9 cellular contexts compared by ENCODE assay signal in the genomic region with DNA sequence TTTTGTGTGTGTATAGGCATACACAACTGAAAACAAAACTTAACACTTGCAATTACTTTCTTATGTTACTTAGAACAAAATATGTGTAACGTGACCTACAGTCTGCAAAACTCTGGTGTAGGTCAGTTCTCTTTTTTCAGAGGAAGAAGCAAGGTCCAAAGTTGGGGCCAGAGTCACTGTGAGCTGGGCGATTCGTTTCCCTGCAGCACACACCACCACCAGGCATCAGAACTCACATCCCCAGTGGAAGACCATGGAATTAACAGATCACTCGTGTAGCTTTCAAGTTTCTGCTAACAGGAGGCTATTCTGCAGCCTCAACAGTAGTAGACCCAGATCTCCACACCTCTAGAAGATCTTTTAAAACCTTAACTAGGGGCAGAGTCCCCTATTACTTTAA. TPM values are rescaled to one million over a fixed set of nuclear protein-coding genes. Genes with fewer than 3 reads are reported as not detected.
DNase-seq lines count a peak whose midpoint lies in the region; ATAC-seq and TF ChIP-seq lines count a peak whose summit lies in the region.
"Had no signal": no experiment of that assay in that cellular context is flagged by ENCODE, and none has a peak within 500 bp of the region (broad histone marks: within the 10 kb centered on the region; RNA-seq: fewer than 3 reads in every experiment).

No MANE protein-coding gene starts in this region.

- no peak overlapping the region for H3K14ac ChIP-seq in mesenchymal stem cell (ENCODE audit: low read length in 2 of 2)

- TF ChIP-seq POLR2A in tibial nerve (IDR thresholded peaks at IDR 0.05): no peak

- ATAC-seq in HG03439 (IDR thresholded peaks at IDR 0.05; ENCODE audit: unreplicated experiment): no peak

- H3K9ac ChIP-seq in mesenchymal stem cell (ENCODE audit: low read length): peak overlapping the region; percentile 82

- H4K91ac ChIP-seq in mesenchymal stem cell (ENCODE audit: low read length): no peak overlapping the region

- H3K23ac ChIP-seq in mesenchymal stem cell (ENCODE audit: low read length in 2 of 2): no peak overlapping the region

- no peak overlapping the region for H2BK120ac ChIP-seq in mesenchymal stem cell (ENCODE audit: low read depth, low read length)

- H3K4me3 ChIP-seq in mesenchymal stem cell (ENCODE audit: insufficient read depth in 1 of 2, low read depth in 1 of 2, low read length in 2 of 2) (peak overlapping the region in 1 of 2 experiments; percentile 61), tibial nerve (peak overlapping the region in 3 of 4 donors; percentile 9 to 18 (median 14))

- H3K4me1 ChIP-seq in mesenchymal stem cell (ENCODE audit: control insufficient read depth, insufficient read depth, low read depth, low read length): peaks cover 40% of the 10 kb centered on the region
- H3K4me1 ChIP-seq in tibial nerve: peaks cover 2 to 99% (median 77%) of the 10 kb centered on the region in 4 donors

- no peak overlapping the region for H2BK12ac ChIP-seq in mesenchymal stem cell (ENCODE audit: low read length in 2 of 2)

- no peak overlapping the region for H2AK5ac ChIP-seq in mesenchymal stem cell (ENCODE audit: low read length, severe bottlenecking)

- H3K36me3 Mint-ChIP-seq in activated CD4-positive, alpha-beta T cell treated with anti-CD3 and anti-CD28 coated beads, Interleukin-2, amount 10 ng/mL, durations not matched to agents 7 days and 5 days (ENCODE audit: low read depth): peaks cover 32% of the 10 kb centered on the region

- H3K9me3 Mint-ChIP-seq in activated CD4-positive, alpha-beta T cell treated with anti-CD3 and anti-CD28 coated beads, Interleukin-2, amount 10 ng/mL, durations not matched to agents 7 days and 5 days: no peaks in the 10 kb centered on the region

- H3K27ac ChIP-seq in caudate nucleus (ENCODE audit: low read depth, low read length) (peak overlapping the region; percentile 97), mesenchymal stem cell (ENCODE audit: low read length, poor library complexity, severe bottlenecking) (no peak overlapping the region), tibial nerve (peak overlapping the region; percentile 53 to 88 (median 78))

- no peak overlapping the region for H2BK5ac ChIP-seq in mesenchymal stem cell (ENCODE audit: low read depth, low read length, poor library complexity, severe bottlenecking)

- peak overlapping the region; percentile 84 for H3K27ac Mint-ChIP-seq in activated CD4-positive, alpha-beta T cell treated with anti-CD3 and anti-CD28 coated beads, Interleukin-2, amount 10 ng/mL, durations not matched to agents 7 days and 5 days

- CTCF ChIA-PET in activated CD4-positive, alpha-beta T cell treated with anti-CD3 and anti-CD28 coated beads, Interleukin-2, amount 10 ng/mL, durations not matched to agents 7 days and 5 days (lab: Charles Lee): interaction anchor here (1.0 to 2.0 kb wide), 7 partner anchors 9 to 34 kb away, joined by 3 to 5 read pairs (median 3); no protein-coding TSS in a partner anchor

- DNase-seq in activated CD4-positive, alpha-beta T cell treated with anti-CD3 and anti-CD28 coated beads, Interleukin-2, amount 10 ng/mL, durations not matched to agents 7 days and 5 days: no peak
- no peak for DNase-seq in activated CD4-positive, alpha-beta T cell treated with anti-CD3 and anti-CD28 coated beads, Interleukin-2, amount 50 U/mL, for 4 hours
- DNase-seq in caudate nucleus (lab: John Stamatoyannopoulos, UW) (peak in 3 of 61 donors; percentile 40 to 50 (median 41)), mesenchymal stem cell (peak; percentile 34), tibial nerve (ENCODE audit: low spot score in 2 of 2) (no peak), NCI-H345 treated with DMSO at 0.1 percent for 48 hours (lab: John Stamatoyannopoulos, UW; ENCODE audit: unreplicated experiment) (no peak), COR-L47 (lab: John Stamatoyannopoulos, UW) (no peak)
- DNase-seq: SHP77 had no signal

- no peak overlapping the region for H3K4me2 ChIP-seq in mesenchymal stem cell (ENCODE audit: low read length, poor library complexity, severe bottlenecking)

- peak in 1 of 5 experiments; percentile 16 for TF ChIP-seq CTCF in tibial nerve (IDR thresholded peaks at IDR 0.05)

- peaks cover 48% of the 10 kb centered on the region for H3K79me1 ChIP-seq in mesenchymal stem cell (replicated peaks; ENCODE audit: low read length, poor library complexity, severe bottlenecking)

- H2BK15ac ChIP-seq in mesenchymal stem cell (ENCODE audit: low read depth, poor library complexity, severe bottlenecking): no peak overlapping the region

- peaks cover 98% of the 10 kb centered on the region for H3K4me1 Mint-ChIP-seq in activated CD4-positive, alpha-beta T cell treated with anti-CD3 and anti-CD28 coated beads, Interleukin-2, amount 10 ng/mL, durations not matched to agents 7 days and 5 days

- H4K8ac ChIP-seq in mesenchymal stem cell (ENCODE audit: low read length): no peak overlapping the region

- no peak for TF ChIP-seq EP300 in tibial nerve (IDR thresholded peaks at IDR 0.05)

- H3K27me3 ChIP-seq in mesenchymal stem cell (ENCODE audit: control insufficient read depth in 1 of 2, insufficient read depth in 1 of 2, low read length in 2 of 2): no peaks in the 10 kb centered on the region
- H3K27me3 ChIP-seq in tibial nerve: no peaks in the 10 kb centered on the region

- peak overlapping the region; percentile 56 for H3K4me3 Mint-ChIP-seq in activated CD4-positive, alpha-beta T cell treated with anti-CD3 and anti-CD28 coated beads, Interleukin-2, amount 10 ng/mL, durations not matched to agents 7 days and 5 days

- H3K18ac ChIP-seq in mesenchymal stem cell (ENCODE audit: low read depth in 1 of 2, low read length in 2 of 2): peak overlapping the region in 1 of 2 experiments; percentile 72

- no peaks in the 10 kb centered on the region for H3K27me3 Mint-ChIP-seq in activated CD4-positive, alpha-beta T cell treated with anti-CD3 and anti-CD28 coated beads, Interleukin-2, amount 10 ng/mL, durations not matched to agents 7 days and 5 days

- H3K36me3 ChIP-seq in mesenchymal stem cell (ENCODE audit: control insufficient read depth in 1 of 2, insufficient read depth in 2 of 2, low read depth in 1 of 2, low read length in 2 of 2) (peaks cover 4 to 6% of the 10 kb centered on the region in 2 experiments), tibial nerve (no peaks in the 10 kb centered on the region)

- H3K4ac ChIP-seq in mesenchymal stem cell (ENCODE audit: low read depth in 1 of 2, low read length in 2 of 2): no peak overlapping the region

- H2AFZ ChIP-seq in mesenchymal stem cell (ENCODE audit: low read depth, low read length): no peak overlapping the region

- WGBS in mesenchymal stem cell: 74% methylated on average over 4 of the region's 4 CpGs
- 8 to 20% methylated on average over 4 of the region's 4 CpGs for WGBS in tibial nerve, 2 donors

- H3K9me3 ChIP-seq in mesenchymal stem cell (ENCODE audit: control insufficient read depth, low read length): no peaks in the 10 kb centered on the region
- H3K9me3 ChIP-seq in tibial nerve: no peaks in the 10 kb centered on the region

- POLR2A ChIA-PET in activated CD4-positive, alpha-beta T cell treated with anti-CD3 and anti-CD28 coated beads, Interleukin-2, amount 10 ng/mL, durations not matched to agents 7 days and 5 days (lab: Charles Lee): interaction anchor here (0.8 to 1.2 kb wide), 3 partner anchors 24 to 26 kb away, joined by 3 read pairs; a partner anchor contains a TSS

RNA-seq across cellular contexts. Expression of a gene that starts 25.8 kb away (rescaled TPM):
- total RNA-seq in activated CD4-positive, alpha-beta T cell treated with anti-CD3 and anti-CD28 coated beads, Interleukin-2, amount 10 ng/mL, durations not matched to agents 7 days and 5 days: 100 to 1,000 TPM; 219 to 286 TPM
- polyA plus RNA-seq in mesenchymal stem cell (2013, experiment 1 of 2): 146 TPM
- polyA plus RNA-seq in mesenchymal stem cell (2013, experiment 2 of 2): 155 TPM
- total RNA-seq in tibial nerve: 10 to 100 TPM; 33.1 to 65.1 (median 41.1) TPM
